In the genomic region with DNA sequence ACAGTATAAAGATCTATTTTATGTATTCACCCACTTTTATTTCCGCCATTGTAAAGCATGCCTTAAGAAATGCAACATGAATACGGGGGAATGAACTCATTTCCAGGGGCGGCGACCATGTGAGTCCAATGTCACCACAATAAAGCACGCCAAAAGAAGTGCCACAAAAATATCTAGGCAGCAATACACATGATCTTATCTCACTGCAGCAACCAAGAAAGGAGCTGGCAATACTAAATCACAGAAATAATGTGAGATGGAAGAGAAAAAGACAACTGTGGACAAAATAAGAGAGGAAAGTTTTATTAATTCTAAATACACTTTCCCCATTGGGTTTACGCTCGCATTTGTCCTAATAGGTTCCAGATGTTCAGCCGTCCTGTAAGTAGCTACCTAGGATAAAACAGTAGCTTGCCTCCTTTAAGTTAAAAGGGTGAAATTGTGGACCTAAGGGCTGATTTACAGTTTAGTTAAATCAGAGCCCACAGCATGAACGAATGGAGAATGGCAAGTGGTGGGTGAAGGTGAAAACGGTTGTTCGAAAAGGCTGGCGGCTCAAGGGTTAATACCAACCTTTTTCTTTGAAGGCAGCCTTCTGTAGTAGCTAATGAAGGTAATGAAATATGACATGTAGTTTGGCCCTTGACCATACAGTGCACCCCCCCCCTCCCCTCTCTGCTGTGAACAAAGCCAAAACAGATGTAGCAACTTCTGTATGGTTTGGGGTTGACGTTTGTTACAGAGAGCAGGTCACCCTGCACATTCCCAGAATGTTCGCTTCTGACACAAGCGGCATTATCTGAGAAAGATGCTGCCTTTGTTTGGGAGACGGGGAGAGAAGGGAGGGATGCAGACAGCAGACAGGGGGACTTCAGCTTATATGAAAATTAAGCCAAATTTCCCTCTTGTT, we compare ENCODE assay signal across 23 cellular contexts.
"Had no signal": no experiment of that assay in that cellular context is flagged by ENCODE, and none has a peak within 500 bp of the region (broad histone marks: within the 10 kb centered on the region; RNA-seq: fewer than 3 reads in every experiment).

No MANE protein-coding gene starts in this region.

- DNase-seq: activated CD4-positive, alpha-beta memory T cell treated with anti-CD3 and anti-CD28 coated beads, Interleukin-2, amount 10 ng/mL, durations not matched to agents 7 days and 5 days; activated CD4-positive, alpha-beta T cell treated with anti-CD3 and anti-CD28 coated beads for 1 hour; activated CD4-positive, alpha-beta T cell treated with anti-CD3 and anti-CD28 coated beads, Interleukin-2, amount 10 ng/mL, durations not matched to agents 7 days and 5 days; activated CD8-positive, alpha-beta memory T cell treated with anti-CD3 and anti-CD28 coated beads, Interleukin-2, amount 50 U/mL, for 48 hours; activated gamma-delta T cell; activated naive CD4-positive, alpha-beta T cell treated with anti-CD3 and anti-CD28 coated beads, Interleukin-2, amount 10 ng/mL, durations not matched to agents 7 days and 5 days; activated naive CD8-positive, alpha-beta T cell treated with anti-CD3 and anti-CD28 coated beads, Interleukin-2, amount 10 ng/mL, durations not matched to agents 7 days and 5 days; activated T-cell treated with anti-CD3 and anti-CD28 coated beads, Interleukin-2, amount 50 U/mL, for 24 hours; amniotic stem cell; central memory CD4-positive, alpha-beta T cell; head of caudate nucleus; kidney glomerular epithelial cell; left lung; naive thymus-derived CD8-positive, alpha-beta T cell; ovary; stimulated activated naive CD4-positive, alpha-beta T cell; T-helper 9 cell; tibial artery; WERI-Rb-1 had no signal

- H3K9me3 ChIP-seq: left lung, ovary, prostate gland, suprapubic skin, tibial artery had no signal

- H3K27me3 Mint-ChIP-seq: activated CD4-positive, alpha-beta memory T cell treated with anti-CD3 and anti-CD28 coated beads, Interleukin-2, amount 10 ng/mL, durations not matched to agents 7 days and 5 days; activated CD4-positive, alpha-beta T cell treated with anti-CD3 and anti-CD28 coated beads, Interleukin-2, amount 10 ng/mL, durations not matched to agents 7 days and 5 days; activated naive CD4-positive, alpha-beta T cell treated with anti-CD3 and anti-CD28 coated beads, Interleukin-2, amount 10 ng/mL, durations not matched to agents 7 days and 5 days; activated naive CD8-positive, alpha-beta T cell treated with anti-CD3 and anti-CD28 coated beads, Interleukin-2, amount 10 ng/mL, durations not matched to agents 7 days and 5 days; activated T-cell treated with anti-CD3 and anti-CD28 coated beads, Interleukin-2, amount 50 U/mL, for 24 hours had no signal

- H3K4me1 ChIP-seq: left lung, prostate gland had no signal

- H3K4me1 Mint-ChIP-seq: activated CD4-positive, alpha-beta memory T cell treated with anti-CD3 and anti-CD28 coated beads, Interleukin-2, amount 10 ng/mL, durations not matched to agents 7 days and 5 days; activated CD4-positive, alpha-beta T cell treated with anti-CD3 and anti-CD28 coated beads, Interleukin-2, amount 10 ng/mL, durations not matched to agents 7 days and 5 days; activated naive CD4-positive, alpha-beta T cell treated with anti-CD3 and anti-CD28 coated beads, Interleukin-2, amount 10 ng/mL, durations not matched to agents 7 days and 5 days; activated naive CD8-positive, alpha-beta T cell treated with anti-CD3 and anti-CD28 coated beads, Interleukin-2, amount 10 ng/mL, durations not matched to agents 7 days and 5 days; naive thymus-derived CD8-positive, alpha-beta T cell had no signal

- H3K4me3 ChIP-seq: left lung, lung, ovary, prostate gland, suprapubic skin, tibial artery had no signal

- H3K36me3 Mint-ChIP-seq: activated naive CD4-positive, alpha-beta T cell treated with anti-CD3 and anti-CD28 coated beads, Interleukin-2, amount 10 ng/mL, durations not matched to agents 7 days and 5 days; activated naive CD8-positive, alpha-beta T cell treated with anti-CD3 and anti-CD28 coated beads, Interleukin-2, amount 10 ng/mL, durations not matched to agents 7 days and 5 days; mesothelial cell of epicardium; naive thymus-derived CD8-positive, alpha-beta T cell had no signal

- H3K27me3 ChIP-seq: left lung, ovary, suprapubic skin, tibial artery had no signal

- H3K27ac Mint-ChIP-seq: activated CD4-positive, alpha-beta memory T cell treated with anti-CD3 and anti-CD28 coated beads, Interleukin-2, amount 10 ng/mL, durations not matched to agents 7 days and 5 days; activated CD4-positive, alpha-beta T cell treated with anti-CD3 and anti-CD28 coated beads, Interleukin-2, amount 10 ng/mL, durations not matched to agents 7 days and 5 days; activated naive CD4-positive, alpha-beta T cell treated with anti-CD3 and anti-CD28 coated beads, Interleukin-2, amount 10 ng/mL, durations not matched to agents 7 days and 5 days; activated naive CD8-positive, alpha-beta T cell treated with anti-CD3 and anti-CD28 coated beads, Interleukin-2, amount 10 ng/mL, durations not matched to agents 7 days and 5 days; activated T-cell treated with anti-CD3 and anti-CD28 coated beads, Interleukin-2, amount 50 U/mL, for 24 hours; naive thymus-derived CD8-positive, alpha-beta T cell had no signal

- ATAC-seq: left lung; naive thymus-derived CD8-positive, alpha-beta T cell had no signal

- H3K27ac ChIP-seq: left lung, ovary, prostate gland, suprapubic skin, tibial artery, WERI-Rb-1 had no signal

- H3K36me3 ChIP-seq: left lung, ovary, prostate gland, suprapubic skin, tibial artery, WERI-Rb-1 had no signal

- H3K9me3 Mint-ChIP-seq: activated CD4-positive, alpha-beta T cell treated with anti-CD3 and anti-CD28 coated beads, Interleukin-2, amount 10 ng/mL, durations not matched to agents 7 days and 5 days; mesothelial cell of epicardium had no signal

- H3K4me3 Mint-ChIP-seq: activated CD4-positive, alpha-beta memory T cell treated with anti-CD3 and anti-CD28 coated beads, Interleukin-2, amount 10 ng/mL, durations not matched to agents 7 days and 5 days; activated CD4-positive, alpha-beta T cell treated with anti-CD3 and anti-CD28 coated beads, Interleukin-2, amount 10 ng/mL, durations not matched to agents 7 days and 5 days; activated naive CD4-positive, alpha-beta T cell treated with anti-CD3 and anti-CD28 coated beads, Interleukin-2, amount 10 ng/mL, durations not matched to agents 7 days and 5 days; activated naive CD8-positive, alpha-beta T cell treated with anti-CD3 and anti-CD28 coated beads, Interleukin-2, amount 10 ng/mL, durations not matched to agents 7 days and 5 days; activated T-cell treated with anti-CD3 and anti-CD28 coated beads, Interleukin-2, amount 50 U/mL, for 24 hours; mesothelial cell of epicardium; naive thymus-derived CD8-positive, alpha-beta T cell had no signal
